Comparison of ENCODE assay signal across 27 cellular contexts in the genomic region with DNA sequence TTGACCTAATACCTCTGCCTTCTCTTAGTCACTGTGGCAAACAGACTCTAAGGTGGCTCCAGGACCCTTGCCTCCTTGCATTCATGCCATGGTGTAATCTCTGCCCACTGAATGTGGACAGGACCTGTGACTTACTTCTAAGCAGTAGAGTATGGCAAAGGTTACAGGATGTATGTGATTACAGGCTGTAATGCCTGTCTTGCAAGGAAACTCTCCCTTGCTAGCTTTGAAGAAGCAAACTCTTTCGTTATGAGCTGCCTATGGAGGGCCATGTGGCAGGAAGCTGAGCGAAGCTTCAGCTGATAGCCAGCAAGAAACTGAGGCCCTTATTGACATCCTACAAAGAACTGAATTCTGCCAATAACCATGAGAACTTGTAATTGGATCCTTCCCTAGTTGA.
"Had no signal": no experiment of that assay in that cellular context is flagged by ENCODE, and none has a peak within 500 bp of the region (broad histone marks: within the 10 kb centered on the region; RNA-seq: fewer than 3 reads in every experiment).

No MANE protein-coding gene starts in this region.

- H3K9me3 Mint-ChIP-seq: effector memory CD8-positive, alpha-beta T cell; stimulated activated memory B cell treated with anti-CD40 and anti-IgM and Interleukin-4, amounts not matched to agents 10 μg/mL and 1 μg/mL and 100 μg/mL, for 72 hours had no signal

- H3K36me3 ChIP-seq: esophagus squamous epithelium, heart right ventricle, left lung, ovary, sigmoid colon, stomach, thyroid gland, vagina had no signal

- H3K27ac Mint-ChIP-seq: effector memory CD8-positive, alpha-beta T cell; naive thymus-derived CD4-positive, alpha-beta T cell; stimulated activated memory B cell treated with anti-CD40 and anti-IgM and Interleukin-4, amounts not matched to agents 10 μg/mL and 1 μg/mL and 100 μg/mL, for 72 hours had no signal

- ATAC-seq: effector memory CD8-positive, alpha-beta T cell; heart right ventricle; left cardiac atrium; left lung; naive thymus-derived CD4-positive, alpha-beta T cell; psoas muscle; right cardiac atrium; stimulated activated memory B cell treated with anti-CD40 and anti-IgM and Interleukin-4, amounts not matched to agents 10 μg/mL and 1 μg/mL and 100 μg/mL, for 72 hours had no signal

- H3K4me1 ChIP-seq: esophagus squamous epithelium, left lung, psoas muscle, vagina had no signal

- H3K27me3 Mint-ChIP-seq: stimulated activated memory B cell treated with anti-CD40 and anti-IgM and Interleukin-4, amounts not matched to agents 10 μg/mL and 1 μg/mL and 100 μg/mL, for 72 hours had no signal

- H3K4me3 ChIP-seq: coronary artery, esophagus squamous epithelium, heart right ventricle, left lung, ovary, psoas muscle, sigmoid colon, stomach, thyroid gland, vagina had no signal

- H3K27ac ChIP-seq: coronary artery, esophagus squamous epithelium, heart right ventricle, left lung, ovary, psoas muscle, sigmoid colon, stomach, thyroid gland, vagina had no signal

- H3K4me3 Mint-ChIP-seq: effector memory CD8-positive, alpha-beta T cell; naive thymus-derived CD4-positive, alpha-beta T cell; stimulated activated memory B cell treated with anti-CD40 and anti-IgM and Interleukin-4, amounts not matched to agents 10 μg/mL and 1 μg/mL and 100 μg/mL, for 72 hours had no signal

- DNase-seq: dermis blood vessel endothelial cell; effector memory CD8-positive, alpha-beta T cell; erythroblast; esophagus squamous epithelium; foreskin melanocyte; glutamatergic neuron; heart right ventricle; hippocampal formation; left cardiac atrium; left lung; mesenchymal stem cell; midbrain; naive thymus-derived CD4-positive, alpha-beta T cell; occipital lobe; ovary; posterior cingulate gyrus; psoas muscle; right cardiac atrium; sigmoid colon; stimulated activated CD4-positive, alpha-beta T cell treated with anti-CD3 and anti-CD28 coated beads, Interleukin-2, amount 100 ng/mL, for 24 hours; stimulated activated CD4-positive, alpha-beta T cell treated with anti-CD3 and anti-CD28 coated beads, Interleukin-4, amount 100 ng/mL, for 24 hours; stomach; thyroid gland; trophoblast cell had no signal

- H3K36me3 Mint-ChIP-seq: stimulated activated memory B cell treated with anti-CD40 and anti-IgM and Interleukin-4, amounts not matched to agents 10 μg/mL and 1 μg/mL and 100 μg/mL, for 72 hours had no signal

- H3K9me3 ChIP-seq: esophagus squamous epithelium, heart right ventricle, left lung, ovary, psoas muscle, sigmoid colon, stomach, thyroid gland, vagina had no signal

- H3K27me3 ChIP-seq: esophagus squamous epithelium, heart right ventricle, left lung, ovary, sigmoid colon, stomach, thyroid gland, vagina had no signal

- H3K4me1 Mint-ChIP-seq: naive thymus-derived CD4-positive, alpha-beta T cell; stimulated activated memory B cell treated with anti-CD40 and anti-IgM and Interleukin-4, amounts not matched to agents 10 μg/mL and 1 μg/mL and 100 μg/mL, for 72 hours had no signal
